In genomic region chr6:169803816-169804340, GRCh38 we compare ENCODE assay signal across 15 cellular contexts. TPM values are rescaled to one million over a fixed set of nuclear protein-coding genes. Genes with fewer than 3 reads are reported as not detected.
DNase-seq lines count a peak whose midpoint lies in the region; ATAC-seq and TF ChIP-seq lines count a peak whose summit lies in the region.
"Had no signal": no experiment of that assay in that cellular context is flagged by ENCODE, and none has a peak within 500 bp of the region (broad histone marks: within the 10 kb centered on the region; RNA-seq: fewer than 3 reads in every experiment).

No MANE protein-coding gene starts in this region.

- peaks cover 6% of the 10 kb centered on the region; the same call in 1 of the 2 replicates for H3F3A ChIP-seq in MM.1S (ENCODE audit: insufficient read depth, low read length)

- H3K27ac ChIP-seq in DND-41 (ENCODE audit: low read length), result no peak overlapping the region
- H3K27ac ChIP-seq in OCI-LY7 (ENCODE audit: low read depth, low read length, poor library complexity, severe bottlenecking), result no peak overlapping the region
- H3K27ac ChIP-seq in MM.1S (ENCODE audit: low read length), result no peak overlapping the region
- H3K27ac ChIP-seq: heart right ventricle, parathyroid adenoma had no signal

- POLR2A ChIA-PET in OCI-LY7 (lab: Charles Lee), result interaction anchor here (0.6 to 4.0 kb wide), 15 partner anchors 9 to 897 kb away, joined by 3 to 22 read pairs (median 4); no protein-coding TSS in a partner anchor

- H3K36me3 ChIP-seq in DND-41 (ENCODE audit: insufficient read depth, low read length) (no peaks in the 10 kb centered on the region), OCI-LY7 (ENCODE audit: insufficient read depth, low read length) (no peaks in the 10 kb centered on the region), MM.1S (replicated peaks; ENCODE audit: insufficient read depth, low read length) (no peaks in the 10 kb centered on the region)
- H3K36me3 ChIP-seq: BE2C, heart right ventricle had no signal

- H3K4me3 Mint-ChIP-seq in nephron progenitor cell, result no peak overlapping the region

- H4K20me1 ChIP-seq in DND-41 (ENCODE audit: insufficient read depth, low read length), result peaks cover 65% of the 10 kb centered on the region
- no peaks in the 10 kb centered on the region for H4K20me1 ChIP-seq in OCI-LY7 (ENCODE audit: insufficient read depth, low read length)
- no peaks in the 10 kb centered on the region for H4K20me1 ChIP-seq in MM.1S (ENCODE audit: insufficient read depth, low read length)

- H3K4me1 Mint-ChIP-seq in nephron progenitor cell, result peaks cover 51% of the 10 kb centered on the region

- CTCF ChIA-PET in OCI-LY7 (lab: Charles Lee; ENCODE audit: unreplicated experiment), result interaction anchor here (1.6 to 2.6 kb wide), 2 partner anchors 10 to 13 kb away, joined by 7 to 26 read pairs; no protein-coding TSS in a partner anchor

- H2AFZ ChIP-seq in DND-41 (ENCODE audit: low read depth, low read length) (no peak overlapping the region), OCI-LY7 (ENCODE audit: low read length) (peak overlapping the region; percentile 81; the same call in 1 of the 2 replicates), MM.1S (ENCODE audit: low read length) (no peak overlapping the region)
- H2AFZ ChIP-seq: parathyroid adenoma had no signal

- H3K27me3 ChIP-seq in DND-41 (ENCODE audit: insufficient read depth, low read length, poor library complexity) (peaks cover 27% of the 10 kb centered on the region), MM.1S (replicated peaks; ENCODE audit: insufficient read depth, low read length) (no peaks in the 10 kb centered on the region; the same call in 1 of the 2 replicates)
- H3K27me3 ChIP-seq: BE2C had no signal

- H3K36me3 Mint-ChIP-seq in nephron progenitor cell (ENCODE audit: low read depth), result no peaks in the 10 kb centered on the region
- H3K36me3 Mint-ChIP-seq: IgD-negative memory B cell had no signal

- H3K9me2 ChIP-seq in OCI-LY7 (ENCODE audit: insufficient read depth, low read length) (no peaks in the 10 kb centered on the region), MM.1S (replicated peaks; ENCODE audit: insufficient read depth, low read length) (no peaks in the 10 kb centered on the region)

- H3K4me2 ChIP-seq in DND-41 (ENCODE audit: insufficient read depth, low read length) (0 out of 2 replicates have a peak overlapping the region, but pooled peaks have one; percentile 41), OCI-LY7 (ENCODE audit: low read length) (peak overlapping the region; percentile 31), MM.1S (ENCODE audit: low read depth, low read length) (no peak overlapping the region)

- peaks cover 3% of the 10 kb centered on the region for H3K9me3 Mint-ChIP-seq in nephron progenitor cell
- H3K9me3 Mint-ChIP-seq: IgD-negative memory B cell had no signal

- peak overlapping the region; percentile 8 for H3K27ac Mint-ChIP-seq in nephron progenitor cell
- H3K27ac Mint-ChIP-seq: IgD-negative memory B cell had no signal

- H3K4me3 ChIP-seq in DND-41 (ENCODE audit: low read depth in 1 of 2, low read length in 2 of 2) (no peak overlapping the region), OCI-LY7 (ENCODE audit: low read depth, low read length, poor library complexity, severe bottlenecking) (no peak overlapping the region), foreskin fibroblast (ENCODE audit: low read depth in 1 of 2, low read length in 2 of 2) (no peak overlapping the region), MM.1S (ENCODE audit: low read length) (no peak overlapping the region)
- H3K4me3 ChIP-seq: heart right ventricle had no signal

- peak; percentile 12 for ATAC-seq in DND-41 (ENCODE audit: insufficient read depth, low read depth)
- peak; percentile 26 for ATAC-seq in GM21526 (IDR thresholded peaks at IDR 0.05; ENCODE audit: low FRiP score, unreplicated experiment)
- ATAC-seq: heart right ventricle, Right ventricle myocardium inferior had no signal

- H3K9ac ChIP-seq in DND-41 (ENCODE audit: low read depth, low read length), result no peak overlapping the region
- H3K9ac ChIP-seq in MM.1S (ENCODE audit: low read length), result no peak overlapping the region
- H3K9ac ChIP-seq: parathyroid adenoma had no signal

- H3K27me3 Mint-ChIP-seq in nephron progenitor cell (ENCODE audit: low read depth, poor library complexity), result peaks cover 34% of the 10 kb centered on the region

- DNase-seq in DND-41, result no peak
- no peak for DNase-seq in OCI-LY7 (ENCODE audit: low spot score)
- DNase-seq in nephron progenitor cell, result no peak
- no peak for DNase-seq in foreskin fibroblast
- no peak for DNase-seq in activated gamma-delta T cell (lab: John Stamatoyannopoulos, UW)
- no peak for DNase-seq in MM.1S
- DNase-seq in G401 (ENCODE audit: low spot score), result no peak
- DNase-seq: activated CD4-positive, alpha-beta T cell treated with anti-CD3 and anti-CD28 coated beads, Interleukin-2, amount 50 U/mL, for 1 hour; BE2C; heart right ventricle; NCI-H1105 had no signal

- BruUV-seq in OCI-LY7 (replicated peaks; lab: Mats Ljungman, UMichigan), result no TSS peak

- H3K9me3 ChIP-seq in DND-41 (ENCODE audit: insufficient read depth, low read length, severe bottlenecking), result no peaks in the 10 kb centered on the region
- no peaks in the 10 kb centered on the region for H3K9me3 ChIP-seq in OCI-LY7 (ENCODE audit: low read length)
- no peaks in the 10 kb centered on the region for H3K9me3 ChIP-seq in MM.1S (replicated peaks; ENCODE audit: insufficient read depth, low read length)
- H3K9me3 ChIP-seq: BE2C, heart right ventricle had no signal

- in situ Hi-C loops in G401 (cut with HindIII; ENCODE audit: low sequenced_read_pairs), result no loop called here

- H3K4me1 ChIP-seq in DND-41 (ENCODE audit: insufficient read depth, low read length), result peaks cover 58% of the 10 kb centered on the region
- H3K4me1 ChIP-seq in OCI-LY7 (ENCODE audit: insufficient read depth, low read length, poor library complexity, severe bottlenecking), result peaks cover 13% of the 10 kb centered on the region
- H3K4me1 ChIP-seq in MM.1S (ENCODE audit: low read length), result peaks cover 8% of the 10 kb centered on the region
- H3K4me1 ChIP-seq: heart right ventricle, parathyroid adenoma had no signal

- no peak for TF ChIP-seq CTCF in DND-41 (IDR thresholded peaks at IDR 0.05; ENCODE audit: borderline replicate concordance, extremely low read depth, low read length, poor library complexity, severe bottlenecking)
- no peak for TF ChIP-seq CTCF in OCI-LY7 (conservative IDR thresholded peaks at IDR 0.05; ENCODE audit: low read length)
- no peak for TF ChIP-seq CTCF in nephron progenitor cell (IDR thresholded peaks at IDR 0.05)
- TF ChIP-seq CTCF in foreskin fibroblast (IDR thresholded peaks at IDR 0.05; ENCODE audit: low read depth, low read length), result no peak
- no peak for TF ChIP-seq CTCF in MM.1S (IDR thresholded peaks at IDR 0.05; ENCODE audit: low read length)

- intact Hi-C loops in OCI-LY7 (cut with micrococcal nuclease; ENCODE audit: unreplicated experiment), result no loop called here

- H3K79me2 ChIP-seq in DND-41 (ENCODE audit: insufficient read depth, low read length) (no peaks in the 10 kb centered on the region), OCI-LY7 (ENCODE audit: insufficient read depth, low read depth, low read length) (no peaks in the 10 kb centered on the region), MM.1S (ENCODE audit: low read length) (no peaks in the 10 kb centered on the region)
- H3K79me2 ChIP-seq: parathyroid adenoma had no signal

RNA-seq across cellular contexts. Expression of gene ERMARD, which starts 52.5 kb away (rescaled TPM):
- total RNA-seq in OCI-LY7 (2014; rRNA removed; shearing (Covaris generic)), result 16.5 and 23.2 TPM in 2 replicates
- total RNA-seq in OCI-LY7 (2022), result 35.3 and 42.3 TPM in 2 replicates
- 15.8 and 26.2 TPM in 2 replicates for total RNA-seq in G401 (2014; rRNA removed; shearing (Covaris generic))

RNA-seq across cellular contexts. Expression of gene DYNLT2, which starts 52.5 kb away (rescaled TPM):
- 7.7 and 10.9 TPM in 2 replicates for total RNA-seq in OCI-LY7 (2014; rRNA removed; shearing (Covaris generic))
- total RNA-seq in OCI-LY7 (2022), result 6.4 and 7.5 TPM in 2 replicates
- 0.37 and 1.6 TPM in 2 replicates for total RNA-seq in G401 (2014; rRNA removed; shearing (Covaris generic))
